Comparison of ENCODE assay signal across 1 cellular context in genomic region chr21:46064870-46065214, GRCh38.
TF ChIP-seq lines count a peak whose summit lies in the region.

No MANE protein-coding gene starts in this region.

TF ChIP-seq in HEK293T, 16 proteins besides CTCF, POLR2A, EP300 and RAD21 (continued from another document):
- no peak for TF ChIP-seq ELF4 (IDR thresholded peaks at IDR 0.05)
- TF ChIP-seq PKNOX1 (IDR thresholded peaks at IDR 0.05), result no peak
TF ChIP-seq in HEK293T: peak in this region for 0.
